Comparison of ENCODE assay signal across 28 cellular contexts in the genomic region with DNA sequence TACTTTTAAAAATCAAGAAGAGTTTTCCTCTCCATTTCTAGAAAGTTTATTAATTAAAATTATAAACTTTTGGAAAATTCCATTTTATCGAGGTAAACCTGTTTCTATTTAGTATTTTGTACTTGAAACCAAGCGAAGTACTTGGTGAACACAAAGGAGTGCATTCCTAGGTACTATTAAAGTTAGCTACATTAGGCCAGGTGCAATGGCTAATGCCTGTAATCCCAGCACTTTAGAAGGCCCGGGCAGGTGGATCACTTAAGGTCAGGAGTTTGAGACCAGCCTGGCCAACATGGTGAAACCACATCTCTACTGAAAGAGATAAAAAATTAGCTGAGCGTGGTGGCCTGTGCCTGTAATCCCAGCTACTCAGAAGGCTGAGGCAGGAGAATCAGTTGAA.
"Had no signal": no experiment of that assay in that cellular context is flagged by ENCODE, and none has a peak within 500 bp of the region (broad histone marks: within the 10 kb centered on the region; RNA-seq: fewer than 3 reads in every experiment).

No MANE protein-coding gene starts in this region.

- H3K9me3 ChIP-seq: ovary, psoas muscle, right lobe of liver, sigmoid colon, stomach, thoracic aorta, tibial artery, transverse colon, upper lobe of right lung, uterus had no signal

- H3K9me3 Mint-ChIP-seq: natural killer cell; nephron; neural progenitor cell; stimulated activated effector memory CD8-positive, alpha-beta T cell treated with anti-CD3 and anti-CD28 coated beads, Interleukin-12 subunit alpha, Interleukin-12 subunit beta, amount 100 ng/mL, for 72 hours; stimulated activated naive B cell treated with anti-CD40 and anti-IgM and Interleukin-4, amounts not matched to agents 10 μg/mL and 1 μg/mL and 100 μg/mL, for 72 hours; stimulated activated naive CD8-positive, alpha-beta T cell treated with anti-CD3 and anti-CD28 coated beads, Interleukin-15, Interleukin-2, amounts not matched to agents 100 ng/mL and 50 ng/mL, for 24 hours had no signal

- DNase-seq: natural killer cell; occipital lobe; ovary; posterior cingulate gyrus; psoas muscle; right cardiac atrium; right lobe of liver; sigmoid colon; small intestine; stimulated activated CD4-positive, alpha-beta T cell treated with anti-CD3 and anti-CD28 coated beads, Interleukin-15, amount 100 ng/mL, for 24 hours; stimulated activated CD4-positive, alpha-beta T cell treated with anti-CD3 and anti-CD28 coated beads, Interleukin-2, amount 100 ng/mL, for 24 hours; stimulated activated CD4-positive, alpha-beta T cell treated with anti-CD3 and anti-CD28 coated beads, Interleukin-2, amount 100 ng/mL, for 48 hours; stimulated activated CD4-positive, alpha-beta T cell treated with anti-CD3 and anti-CD28 coated beads, Interleukin-4, amount 100 ng/mL, for 24 hours; stimulated activated naive B cell treated with anti-CD40 and anti-IgM and Interleukin-4, amounts not matched to agents 10 μg/mL and 1 μg/mL and 100 μg/mL, for 72 hours; stimulated activated naive CD4-positive, alpha-beta T cell treated with Interleukin-2 at 50 U/mL for 16 hours; stomach; tibial artery; upper lobe of right lung; uterus had no signal

- H3K79me2 ChIP-seq: parathyroid adenoma had no signal

- H3K27me3 Mint-ChIP-seq: progenitor cell of endocrine pancreas; stimulated activated naive B cell treated with anti-CD40 and anti-IgM and Interleukin-4, amounts not matched to agents 10 μg/mL and 1 μg/mL and 100 μg/mL, for 72 hours; type B pancreatic cell had no signal

- H3K27me3 ChIP-seq: ovary, right lobe of liver, sigmoid colon, stomach, tibial artery, transverse colon, upper lobe of right lung, uterus had no signal

- H3K4me3 ChIP-seq: neural progenitor cell, ovary, psoas muscle, right lobe of liver, sigmoid colon, stomach, thoracic aorta, tibial artery, transverse colon, upper lobe of right lung, uterus had no signal

- H3K4me1 Mint-ChIP-seq: stimulated activated effector memory CD8-positive, alpha-beta T cell treated with anti-CD3 and anti-CD28 coated beads, Interleukin-12 subunit alpha, Interleukin-12 subunit beta, amount 100 ng/mL, for 72 hours had no signal

- ATAC-seq: natural killer cell; psoas muscle; right cardiac atrium; right lobe of liver; stimulated activated effector memory CD8-positive, alpha-beta T cell treated with anti-CD3 and anti-CD28 coated beads, Interleukin-12 subunit alpha, Interleukin-12 subunit beta, amount 100 ng/mL, for 72 hours; stimulated activated naive B cell treated with anti-CD40 and anti-IgM and Interleukin-4, amounts not matched to agents 10 μg/mL and 1 μg/mL and 100 μg/mL, for 72 hours; upper lobe of right lung had no signal

- H3K27ac ChIP-seq: neural progenitor cell, ovary, parathyroid adenoma, psoas muscle, right lobe of liver, sigmoid colon, stomach, thoracic aorta, tibial artery, transverse colon, upper lobe of right lung, uterus had no signal

- H3K4me3 Mint-ChIP-seq: natural killer cell; nephron; neural progenitor cell; stimulated activated effector memory CD8-positive, alpha-beta T cell treated with anti-CD3 and anti-CD28 coated beads, Interleukin-12 subunit alpha, Interleukin-12 subunit beta, amount 100 ng/mL, for 72 hours; stimulated activated naive B cell treated with anti-CD40 and anti-IgM and Interleukin-4, amounts not matched to agents 10 μg/mL and 1 μg/mL and 100 μg/mL, for 72 hours; stimulated activated naive CD8-positive, alpha-beta T cell treated with anti-CD3 and anti-CD28 coated beads, Interleukin-15, Interleukin-2, amounts not matched to agents 100 ng/mL and 50 ng/mL, for 24 hours; type B pancreatic cell had no signal

- H3K27ac Mint-ChIP-seq: natural killer cell; nephron; neural progenitor cell; progenitor cell of endocrine pancreas; stimulated activated effector memory CD8-positive, alpha-beta T cell treated with anti-CD3 and anti-CD28 coated beads, Interleukin-12 subunit alpha, Interleukin-12 subunit beta, amount 100 ng/mL, for 72 hours; stimulated activated naive B cell treated with anti-CD40 and anti-IgM and Interleukin-4, amounts not matched to agents 10 μg/mL and 1 μg/mL and 100 μg/mL, for 72 hours; stimulated activated naive CD8-positive, alpha-beta T cell treated with anti-CD3 and anti-CD28 coated beads, Interleukin-15, Interleukin-2, amounts not matched to agents 100 ng/mL and 50 ng/mL, for 24 hours; type B pancreatic cell had no signal

- H3K36me3 Mint-ChIP-seq: natural killer cell; neural progenitor cell; stimulated activated effector memory CD8-positive, alpha-beta T cell treated with anti-CD3 and anti-CD28 coated beads, Interleukin-12 subunit alpha, Interleukin-12 subunit beta, amount 100 ng/mL, for 72 hours; stimulated activated naive B cell treated with anti-CD40 and anti-IgM and Interleukin-4, amounts not matched to agents 10 μg/mL and 1 μg/mL and 100 μg/mL, for 72 hours; type B pancreatic cell had no signal

- H2AFZ ChIP-seq: neural progenitor cell, parathyroid adenoma had no signal

- H3K4me2 ChIP-seq: neural progenitor cell had no signal

- H3K4me1 ChIP-seq: parathyroid adenoma, psoas muscle, sigmoid colon, stomach, tibial artery, upper lobe of right lung, uterus had no signal

- H3K36me3 ChIP-seq: neural progenitor cell, ovary, right lobe of liver, sigmoid colon, stomach, thoracic aorta, tibial artery, transverse colon, upper lobe of right lung, uterus had no signal
